Comparison of ENCODE assay signal across 1 cellular context in genomic region chr7:41916450-41916927, GRCh38.
TF ChIP-seq lines count a peak whose summit lies in the region.

No MANE protein-coding gene starts in this region.

TF ChIP-seq in SK-N-SH treated with all-trans-retinoic acid at 6 μM for 48 hours, 23 proteins besides CTCF, POLR2A, EP300 and RAD21 (continued from another document):
- no peak for TF ChIP-seq TSHZ2 (CRISPR knock-in tag; IDR thresholded peaks at IDR 0.05)
- no peak for TF ChIP-seq GLIS3 (CRISPR knock-in tag; IDR thresholded peaks at IDR 0.05)
